ENCODE assay signal across 10 cellular contexts in the genomic region with DNA sequence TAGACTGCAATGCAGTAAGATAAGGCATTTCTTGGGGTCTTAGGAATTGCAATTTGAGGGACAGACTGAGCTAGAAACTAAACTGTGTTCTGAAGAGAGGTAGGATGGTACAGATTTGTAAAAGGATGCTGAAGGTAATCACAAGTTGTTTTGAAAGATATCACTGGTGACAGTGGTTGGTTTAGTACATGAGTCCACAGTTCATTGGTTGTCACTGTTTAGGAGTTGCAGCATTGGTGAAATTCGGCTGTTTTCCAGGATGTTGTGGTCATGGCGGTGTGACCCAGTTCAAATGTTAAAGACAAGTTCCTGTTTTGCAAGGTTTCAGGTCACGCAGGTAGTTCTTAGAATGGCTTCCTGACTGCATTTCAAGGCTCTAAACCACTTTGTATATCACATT.
DNase-seq lines count a peak whose midpoint lies in the region; ATAC-seq and TF ChIP-seq lines count a peak whose summit lies in the region.
"Had no signal": no experiment of that assay in that cellular context is flagged by ENCODE, and none has a peak within 500 bp of the region (broad histone marks: within the 10 kb centered on the region; RNA-seq: fewer than 3 reads in every experiment).

No MANE protein-coding gene starts in this region.

- H3K27ac ChIP-seq in DND-41 (ENCODE audit: low read length), result no peak overlapping the region
- H3K27ac ChIP-seq: ascending aorta, neutrophil had no signal

- intact Hi-C loops in posterior cingulate gyrus (cut with DNase I), result no loop called here

- no peak overlapping the region for H3K4me2 ChIP-seq in DND-41 (ENCODE audit: insufficient read depth, low read length)

- H3K4me3 Mint-ChIP-seq in type B pancreatic cell, result no peak overlapping the region

- no peaks in the 10 kb centered on the region for H3K4me1 Mint-ChIP-seq in type B pancreatic cell (ENCODE audit: unreplicated experiment)

- no peak overlapping the region for H3K4me3 ChIP-seq in DND-41 (ENCODE audit: low read depth in 1 of 2, low read length in 2 of 2)
- no peak overlapping the region for H3K4me3 ChIP-seq in NB4 (ENCODE audit: low read depth, low read length)
- H3K4me3 ChIP-seq: ascending aorta had no signal

- H3K27me3 ChIP-seq in DND-41 (ENCODE audit: insufficient read depth, low read length, poor library complexity), result peaks cover 7% of the 10 kb centered on the region
- H3K27me3 ChIP-seq: ascending aorta, neutrophil had no signal

- H3K79me2 ChIP-seq in DND-41 (ENCODE audit: insufficient read depth, low read length), result no peaks in the 10 kb centered on the region

- no peaks in the 10 kb centered on the region for H3K9me3 Mint-ChIP-seq in type B pancreatic cell

- no peak overlapping the region for H2AFZ ChIP-seq in DND-41 (ENCODE audit: low read depth, low read length)

- no peaks in the 10 kb centered on the region for H3K4me1 ChIP-seq in DND-41 (ENCODE audit: insufficient read depth, low read length)
- H3K4me1 ChIP-seq: ascending aorta had no signal

- H3K36me3 ChIP-seq in DND-41 (ENCODE audit: insufficient read depth, low read length), result no peaks in the 10 kb centered on the region
- H3K36me3 ChIP-seq: ascending aorta, neutrophil had no signal

- H3K36me3 Mint-ChIP-seq in type B pancreatic cell, result no peaks in the 10 kb centered on the region

- H3K27ac Mint-ChIP-seq in type B pancreatic cell, result no peak overlapping the region

- TF ChIP-seq CTCF in DND-41 (IDR thresholded peaks at IDR 0.05; ENCODE audit: borderline replicate concordance, extremely low read depth, low read length, poor library complexity, severe bottlenecking) (no peak), NB4 (IDR thresholded peaks at IDR 0.05; ENCODE audit: low read depth, low read length) (no peak), type B pancreatic cell (conservative IDR thresholded peaks at IDR 0.05) (no peak)

- peak; percentile 10 for DNase-seq in DND-41
- peak; percentile 13 for DNase-seq in NB4 (ENCODE audit: low read depth)
- DNase-seq in activated T-helper 9 cell treated with anti-CD3 and anti-CD28 coated beads, Interleukin-2, amount 50 U/mL, for 16 hours (ENCODE audit: low read depth), result peak; percentile 55
- DNase-seq in stimulated activated CD8-positive, alpha-beta memory T cell treated with anti-CD3 and anti-CD28 coated beads, Interleukin-12 subunit alpha, Interleukin-12 subunit beta, amount 100 ng/mL, for 4 hours (ENCODE audit: low read depth), result peak; percentile 15
- DNase-seq in type B pancreatic cell (ENCODE audit: extremely low spot score, unreplicated experiment), result no peak
- no peak for DNase-seq in posterior cingulate gyrus
- no peak for DNase-seq in G401 (ENCODE audit: low spot score)

- ATAC-seq in DND-41 (ENCODE audit: insufficient read depth, low read depth) (peak; percentile 65), GM21723 (IDR thresholded peaks at IDR 0.05; ENCODE audit: unreplicated experiment) (peak; percentile 98)

- in situ Hi-C loops in G401 (cut with HindIII; ENCODE audit: low sequenced_read_pairs), result no loop called here

- no peaks in the 10 kb centered on the region for H4K20me1 ChIP-seq in DND-41 (ENCODE audit: insufficient read depth, low read length)

- TF ChIP-seq POLR2A in NB4 (IDR thresholded peaks at IDR 0.05; ENCODE audit: extremely low read depth, insufficient read length), result no peak

- H3K9me3 ChIP-seq in DND-41 (ENCODE audit: insufficient read depth, low read length, severe bottlenecking), result no peaks in the 10 kb centered on the region
- H3K9me3 ChIP-seq: ascending aorta, neutrophil had no signal

- no peak overlapping the region for H3K9ac ChIP-seq in DND-41 (ENCODE audit: low read depth, low read length)

- H3K27me3 Mint-ChIP-seq in type B pancreatic cell, result no peaks in the 10 kb centered on the region

Comparison
In these comparisons a context has a peak if more than half of its experiments do, and no peak if none do; other contexts are left out.
1. DNase-seq: peak in DND-41 (single experiment), NB4 (single experiment), activated T-helper 9 cell treated with anti-CD3 and anti-CD28 coated beads, Interleukin-2, amount 50 U/mL, for 16 hours (single experiment) and stimulated activated CD8-positive, alpha-beta memory T cell treated with anti-CD3 and anti-CD28 coated beads, Interleukin-12 subunit alpha, Interleukin-12 subunit beta, amount 100 ng/mL, for 4 hours (single experiment); none in type B pancreatic cell (single experiment), posterior cingulate gyrus (0 of 10) and G401 (single experiment).